In genomic region chrX:49877397-49878101, GRCh38 we compare ENCODE assay signal across 12 cellular contexts. TPM values are rescaled to one million over a fixed set of nuclear protein-coding genes. Genes with fewer than 3 reads are reported as not detected.
DNase-seq lines count a peak whose midpoint lies in the region; ATAC-seq and TF ChIP-seq lines count a peak whose summit lies in the region.
"Had no signal": no experiment of that assay in that cellular context is flagged by ENCODE, and none has a peak within 500 bp of the region (broad histone marks: within the 10 kb centered on the region; RNA-seq: fewer than 3 reads in every experiment).

No MANE protein-coding gene starts in this region.

- in situ Hi-C loops in mammary epithelial cell (cut with MboI; ENCODE audit: low sequenced_read_pairs in 2 of 2) = no loop called here

- H3K27ac ChIP-seq in breast epithelium (peak overlapping the region; percentile 79 to 90), mammary epithelial cell (ENCODE audit: insufficient read depth, low read depth, low read length) (no peak overlapping the region), body of pancreas (peak overlapping the region in 3 of 4 donors; percentile 68 to 85 (median 83)), urinary bladder (ENCODE audit: low read depth) (peak overlapping the region; percentile 23), Peyer's patch (peak overlapping the region in 2 of 4 donors; percentile 79 to 82)
- peak overlapping the region; percentile 21 for H3K27ac ChIP-seq in naive thymus-derived CD4-positive, alpha-beta T cell (ENCODE audit: low read depth, low read length)
- H3K27ac ChIP-seq: HL-60 had no signal

- intact Hi-C loops in breast epithelium (cut with DNase I; ENCODE audit: low total_unique reads) = no loop called here
- intact Hi-C loops in mammary epithelial cell (cut with micrococcal nuclease) = loop anchor here (1.0 to 10.0 kb wide), 3 partner anchors 37 to 683 kb away; no protein-coding TSS in a partner anchor
- intact Hi-C loops in body of pancreas (cut with DNase I) = no loop called here
- intact Hi-C loops in naive thymus-derived CD4-positive, alpha-beta T cell (cut with micrococcal nuclease) = loop anchor here (5.0 kb wide), 4 partner anchors 605 to 1520 kb away; partner anchors contain the start of gene MAGIX (in 1 of the 2)

- ATAC-seq in body of pancreas (no peak), GM18861 (IDR thresholded peaks at IDR 0.05; ENCODE audit: unreplicated experiment) (no peak)
- no peak for ATAC-seq in naive thymus-derived CD4-positive, alpha-beta T cell

- H3K27me3 Mint-ChIP-seq in naive thymus-derived CD4-positive, alpha-beta T cell = no peaks in the 10 kb centered on the region

- BruUV-seq in mammary epithelial cell (replicated peaks; lab: Mats Ljungman, UMichigan) = no TSS peak

- H3K4me1 Mint-ChIP-seq in naive thymus-derived CD4-positive, alpha-beta T cell = peaks cover 6 to 37% (median 27%) of the 10 kb centered on the region in 7 donors

- H3K9me3 ChIP-seq in breast epithelium = no peaks in the 10 kb centered on the region
- no peaks in the 10 kb centered on the region for H3K9me3 ChIP-seq in mammary epithelial cell (replicated peaks; ENCODE audit: insufficient read depth, low read length)
- H3K9me3 ChIP-seq in body of pancreas = no peaks in the 10 kb centered on the region
- H3K9me3 ChIP-seq in naive thymus-derived CD4-positive, alpha-beta T cell (ENCODE audit: control insufficient read depth in 2 of 3, low read length in 3 of 3) = no peaks in the 10 kb centered on the region
- no peaks in the 10 kb centered on the region for H3K9me3 ChIP-seq in Peyer's patch

- DNase-seq in breast epithelium (ENCODE audit: low spot score in 2 of 2) (no peak), mammary epithelial cell (no peak), body of pancreas (peak in 3 of 4 donors; percentile 28 to 48 (median 38)), Peyer's patch (no peak), OCI-M1 (lab: John Stamatoyannopoulos, UW) (no peak)
- DNase-seq in naive thymus-derived CD4-positive, alpha-beta T cell = no peak
- DNase-seq: Right ventricle myocardium superior had no signal

- H3K4me1 ChIP-seq in breast epithelium (no peaks in the 10 kb centered on the region), mammary epithelial cell (ENCODE audit: insufficient read depth, low read length) (peaks cover 10% of the 10 kb centered on the region), body of pancreas (peaks cover 35% of the 10 kb centered on the region), urinary bladder (ENCODE audit: insufficient read depth) (peaks cover 3% of the 10 kb centered on the region), Peyer's patch (no peaks in the 10 kb centered on the region)
- H3K4me1 ChIP-seq in naive thymus-derived CD4-positive, alpha-beta T cell (ENCODE audit: control insufficient read depth in 2 of 2, insufficient read depth in 2 of 2, low read length in 2 of 2) = peaks cover 10 to 19% of the 10 kb centered on the region in 2 donors

- dilution Hi-C loops in mammary epithelial cell (cut with HindIII; ENCODE audit: low sequenced_read_pairs) = no loop called here

- H2AFZ ChIP-seq in mammary epithelial cell (ENCODE audit: low read depth, low read length) = no peak overlapping the region

- TF ChIP-seq POLR2A in breast epithelium (IDR thresholded peaks at IDR 0.05) = no peak
- no peak for TF ChIP-seq POLR2A in body of pancreas (IDR thresholded peaks at IDR 0.05)
- TF ChIP-seq POLR2A in Peyer's patch (IDR thresholded peaks at IDR 0.05) = no peak

- H3K4me2 ChIP-seq in mammary epithelial cell (ENCODE audit: insufficient read depth, low read depth, low read length) = no peak overlapping the region

- CTCF ChIA-PET in mammary epithelial cell (lab: Charles Lee; ENCODE audit: low non-redundant PET) = interaction anchor here (0.5 to 0.9 kb wide), 2 partner anchors 590 to 1246 kb away, joined by 3 read pairs; no protein-coding TSS in a partner anchor
- CTCF ChIA-PET in naive thymus-derived CD4-positive, alpha-beta T cell (lab: Charles Lee) = interaction anchor here (0.5 kb wide), 1 partner anchor 114 kb away, joined by 3 read pairs; no protein-coding TSS in a partner anchor

- H3K79me2 ChIP-seq in mammary epithelial cell (ENCODE audit: insufficient read depth, low read length) = no peaks in the 10 kb centered on the region

- H3K36me3 ChIP-seq in breast epithelium (no peaks in the 10 kb centered on the region), mammary epithelial cell (ENCODE audit: insufficient read depth, low read length) (no peaks in the 10 kb centered on the region), body of pancreas (replicated peaks in 1 of 2; ENCODE audit: insufficient read depth in 1 of 2, low read depth in 2 of 2) (no peaks in the 10 kb centered on the region), urinary bladder (ENCODE audit: insufficient read depth) (no peaks in the 10 kb centered on the region), Peyer's patch (no peaks in the 10 kb centered on the region)
- H3K36me3 ChIP-seq in naive thymus-derived CD4-positive, alpha-beta T cell (ENCODE audit: control insufficient read depth in 2 of 3, insufficient read depth in 3 of 3, low read length in 3 of 3) = no peaks in the 10 kb centered on the region

- peak overlapping the region; percentile 23 to 92 (median 64) for H3K27ac Mint-ChIP-seq in naive thymus-derived CD4-positive, alpha-beta T cell

- no peaks in the 10 kb centered on the region for H3K9me3 Mint-ChIP-seq in naive thymus-derived CD4-positive, alpha-beta T cell

- WGBS in mammary epithelial cell (ENCODE audit: low coverage, missing lambda C conversion rate) = 90% methylated on average over 4 of the region's 5 CpGs
- 38 to 44% methylated on average over 3 to 4 of the region's 5 CpGs for WGBS in body of pancreas, 2 donors
- WGBS in urinary bladder = 57% methylated on average over 5 of the region's 5 CpGs

- no peak for TF ChIP-seq CTCF in breast epithelium (IDR thresholded peaks at IDR 0.05)
- no peak for TF ChIP-seq CTCF in mammary epithelial cell (conservative IDR thresholded peaks at IDR 0.05 in 1 of 2, IDR thresholded peaks at IDR 0.05 in 1 of 2; ENCODE audit: extremely low read depth in 1 of 2, insufficient read depth in 1 of 2, low read depth in 1 of 2, low read length in 2 of 2)
- no peak for TF ChIP-seq CTCF in body of pancreas (IDR thresholded peaks at IDR 0.05)
- no peak for TF ChIP-seq CTCF in Peyer's patch (IDR thresholded peaks at IDR 0.05)

- POLR2A ChIA-PET in naive thymus-derived CD4-positive, alpha-beta T cell (lab: Charles Lee) = no interaction called here

- no peaks in the 10 kb centered on the region for H4K20me1 ChIP-seq in mammary epithelial cell (ENCODE audit: insufficient read depth, low read length)

- H3K27me3 ChIP-seq in breast epithelium (peaks cover 0 to 49% of the 10 kb centered on the region in 2 donors), mammary epithelial cell (ENCODE audit: insufficient read depth, low read length) (no peaks in the 10 kb centered on the region), body of pancreas (no peaks in the 10 kb centered on the region), Peyer's patch (no peaks in the 10 kb centered on the region)
- no peaks in the 10 kb centered on the region for H3K27me3 ChIP-seq in naive thymus-derived CD4-positive, alpha-beta T cell (ENCODE audit: control insufficient read depth in 2 of 2, insufficient read depth in 2 of 2, low read length in 2 of 2)

- H3K4me3 ChIP-seq in breast epithelium (no peak overlapping the region), mammary epithelial cell (replicated peaks in 1 of 3; ENCODE audit: insufficient read depth in 1 of 3, low read depth in 2 of 3, low read length in 3 of 3) (no peak overlapping the region), body of pancreas (no peak overlapping the region), urinary bladder (ENCODE audit: low read depth, low read length) (peak overlapping the region; percentile 57), Peyer's patch (no peak overlapping the region)
- H3K4me3 ChIP-seq in naive thymus-derived CD4-positive, alpha-beta T cell (ENCODE audit: low read length) = no peak overlapping the region

- no peak overlapping the region for H3K9ac ChIP-seq in mammary epithelial cell (ENCODE audit: insufficient read depth, low read length)

- no peaks in the 10 kb centered on the region for H3K36me3 Mint-ChIP-seq in naive thymus-derived CD4-positive, alpha-beta T cell

- peak overlapping the region in 3 of 10 donors; percentile 42 to 83 (median 66) for H3K4me3 Mint-ChIP-seq in naive thymus-derived CD4-positive, alpha-beta T cell

RNA-seq across cellular contexts. Expression of gene USP27X, which starts 1.7 kb away (rescaled TPM):
- 1 to 10 TPM; 2.2 to 4.7 (median 2.3) TPM for total RNA-seq in breast epithelium
- 1 to 10 TPM; 2.4 to 2.5 TPM for total RNA-seq in mammary epithelial cell
- polyA plus RNA-seq in mammary epithelial cell = 2.7 TPM
- polyA minus RNA-seq in mammary epithelial cell = 2.3 TPM
- total RNA-seq in body of pancreas = 1 to 10 TPM in 1 of 2 donors, under 1 TPM in 1; 0.99 to 1.3 TPM
- total RNA-seq in naive thymus-derived CD4-positive, alpha-beta T cell = 1 to 10 TPM; 1.8 to 9.4 (median 3.8) TPM
- polyA plus RNA-seq in naive thymus-derived CD4-positive, alpha-beta T cell = 1 to 10 TPM in 1 of 2 donors, under 1 TPM in 1; 0.97 to 1.2 TPM
- 5.4 TPM for total RNA-seq in urinary bladder
- 5.9 TPM for polyA plus RNA-seq in urinary bladder
- total RNA-seq in Peyer's patch = 1 to 10 TPM; 1.2 to 2.5 (median 2.2) TPM

RNA-seq across cellular contexts. Expression of gene CLCN5, which starts 44.8 kb away (rescaled TPM):
- total RNA-seq in breast epithelium = 1 to 10 TPM; 5.0 to 7.5 (median 6.6) TPM
- total RNA-seq in mammary epithelial cell = 10 to 100 TPM in 1 of 2 donors, 1 to 10 TPM in 1; 6.9 to 10.8 TPM
- polyA plus RNA-seq in mammary epithelial cell = 3.2 TPM
- 31.6 TPM for polyA minus RNA-seq in mammary epithelial cell
- total RNA-seq in body of pancreas = 1 to 10 TPM; 2.0 to 5.2 TPM
- total RNA-seq in naive thymus-derived CD4-positive, alpha-beta T cell = 1 to 10 TPM; 2.8 to 3.9 (median 3.8) TPM
- 1 to 10 TPM in 1 of 2 donors, under 1 TPM in 1; 0.50 to 1.3 TPM for polyA plus RNA-seq in naive thymus-derived CD4-positive, alpha-beta T cell
- total RNA-seq in urinary bladder = 26.3 TPM
- 1.4 TPM for polyA plus RNA-seq in urinary bladder
- total RNA-seq in Peyer's patch = 10 to 100 TPM in 3 of 4 donors, 1 to 10 TPM in 1; 2.5 to 20.3 (median 17.2) TPM

RNA-seq across cellular contexts. Expression of gene PAGE4, which starts 48.4 kb away (rescaled TPM):
- not detected for total RNA-seq in breast epithelium
- total RNA-seq in mammary epithelial cell = not detected
- not detected for polyA plus RNA-seq in mammary epithelial cell
- not detected for polyA minus RNA-seq in mammary epithelial cell
- not detected for total RNA-seq in body of pancreas
- not detected for total RNA-seq in naive thymus-derived CD4-positive, alpha-beta T cell
- polyA plus RNA-seq in naive thymus-derived CD4-positive, alpha-beta T cell = not detected
- 13.3 TPM for total RNA-seq in urinary bladder
- not detected for polyA plus RNA-seq in urinary bladder
- not detected for total RNA-seq in Peyer's patch
- total RNA-seq: mesenteric fat pad, renal cortical epithelial cell, Right ventricle myocardium superior had no signal

Comparison
In these comparisons a context has a peak if more than half of its experiments do, and no peak if none do; other contexts are left out.
1. intact Hi-C loops: an anchor here in mammary epithelial cell (1.0 to 10.0 kb wide) and naive thymus-derived CD4-positive, alpha-beta T cell (5.0 kb wide); none called in breast epithelium and body of pancreas.
2. DNase-seq: peak in body of pancreas (3 of 4); none in breast epithelium (0 of 2), mammary epithelial cell (single experiment), naive thymus-derived CD4-positive, alpha-beta T cell (0 of 9), Peyer's patch (0 of 3) and OCI-M1 (single experiment).
3. RNA of gene PAGE4, which starts 48.4 kb away (total RNA-seq): 13.3 TPM in urinary bladder (single experiment); not detected in breast epithelium, not detected in mammary epithelial cell, not detected in body of pancreas, not detected in naive thymus-derived CD4-positive, alpha-beta T cell and not detected in Peyer's patch; every median in the first group is over 10 times any median in the second.